ENCODE assay signal across 14 cellular contexts in the genomic region with DNA sequence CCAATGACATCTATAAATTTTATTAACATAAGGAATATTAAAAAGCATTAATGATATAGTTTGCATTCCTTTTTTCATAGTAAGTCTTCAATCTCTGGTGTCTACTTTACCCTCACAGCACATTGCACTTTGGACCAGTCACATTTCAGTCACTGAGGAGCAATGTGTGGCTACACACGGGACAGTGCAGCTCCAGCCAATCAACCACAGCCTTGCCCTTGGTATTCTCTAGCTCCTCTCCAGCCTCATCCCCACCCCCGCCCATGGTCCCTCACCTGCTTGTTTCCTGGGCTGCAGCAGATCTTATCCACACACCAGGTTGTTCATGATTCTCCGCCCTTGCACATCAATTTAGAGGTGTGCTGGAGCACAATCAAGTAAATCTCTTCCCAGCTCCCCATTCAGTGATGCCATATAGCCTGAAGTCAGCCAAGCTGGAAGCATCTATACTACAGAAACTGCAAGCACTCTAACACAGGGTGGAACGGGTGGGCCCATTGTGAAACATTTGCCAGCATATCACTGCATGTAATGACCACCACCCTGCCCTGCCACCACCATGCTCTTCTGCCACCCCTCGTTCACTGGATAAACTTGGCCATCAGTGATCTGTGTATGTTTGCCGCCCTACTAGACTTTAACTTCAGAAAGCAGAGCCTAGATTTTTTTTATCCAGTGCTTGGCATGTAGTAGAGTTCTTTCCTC.
"Had no signal": no experiment of that assay in that cellular context is flagged by ENCODE, and none has a peak within 500 bp of the region (broad histone marks: within the 10 kb centered on the region; RNA-seq: fewer than 3 reads in every experiment).

No MANE protein-coding gene starts in this region.

- H3K27ac Mint-ChIP-seq: activated CD4-positive, alpha-beta T cell treated with anti-CD3 and anti-CD28 coated beads, Interleukin-2, amount 10 ng/mL, durations not matched to agents 24 days and 14 days; activated CD8-positive, alpha-beta T cell treated with anti-CD3 and anti-CD28 coated beads, Interleukin-2, amount 10 ng/mL, durations not matched to agents 7 days and 5 days; activated naive CD4-positive, alpha-beta T cell treated with anti-CD3 and anti-CD28 coated beads for 36 hours; naive B cell; T-helper 2 cell treated with Interferon-gamma antibody and Interleukin-4, amounts not matched to agents 5 μg/mL and 100 μg/mL, for 36 hours had no signal

- H3K27ac ChIP-seq: tibial nerve had no signal

- DNase-seq: activated CD4-positive, alpha-beta T cell treated with anti-CD3 and anti-CD28 coated beads, Interleukin-2, amount 10 ng/mL, durations not matched to agents 24 days and 14 days; activated CD4-positive, CD25-positive, alpha-beta regulatory T cell; activated CD8-positive, alpha-beta T cell treated with anti-CD3 and anti-CD28 coated beads, Interleukin-2, amount 10 ng/mL, durations not matched to agents 7 days and 5 days; activated naive CD4-positive, alpha-beta T cell treated with anti-CD3 and anti-CD28 coated beads for 36 hours; left cardiac atrium; naive B cell; retina; stimulated activated CD4-positive, alpha-beta T cell treated with anti-CD3 and anti-CD28 coated beads, Interleukin-4, amount 100 ng/mL, for 4 hours; stimulated activated CD8-positive, alpha-beta memory T cell treated with anti-CD3 and anti-CD28 coated beads, Interleukin-4, amount 100 ng/mL, for 48 hours; stimulated activated naive CD4-positive, alpha-beta T cell treated with Interleukin-2 at 50 U/mL for 16 hours; substantia nigra had no signal

- H3K4me3 ChIP-seq: skin epidermis, tibial nerve had no signal

- H3K9me3 Mint-ChIP-seq: activated naive CD4-positive, alpha-beta T cell treated with anti-CD3 and anti-CD28 coated beads for 36 hours; T-helper 2 cell treated with Interferon-gamma antibody and Interleukin-4, amounts not matched to agents 5 μg/mL and 100 μg/mL, for 36 hours had no signal

- H3K4me3 Mint-ChIP-seq: activated CD4-positive, alpha-beta T cell treated with anti-CD3 and anti-CD28 coated beads, Interleukin-2, amount 10 ng/mL, durations not matched to agents 24 days and 14 days; activated CD8-positive, alpha-beta T cell treated with anti-CD3 and anti-CD28 coated beads, Interleukin-2, amount 10 ng/mL, durations not matched to agents 7 days and 5 days; activated naive CD4-positive, alpha-beta T cell treated with anti-CD3 and anti-CD28 coated beads for 36 hours; naive B cell; T-helper 2 cell treated with Interferon-gamma antibody and Interleukin-4, amounts not matched to agents 5 μg/mL and 100 μg/mL, for 36 hours had no signal

- H3K36me3 ChIP-seq: tibial nerve had no signal

- H3K36me3 Mint-ChIP-seq: naive B cell had no signal

- H3K9me3 ChIP-seq: tibial nerve had no signal

- ATAC-seq: activated CD8-positive, alpha-beta T cell treated with anti-CD3 and anti-CD28 coated beads, Interleukin-2, amount 10 ng/mL, durations not matched to agents 7 days and 5 days had no signal

- H3K4me1 Mint-ChIP-seq: activated CD4-positive, alpha-beta T cell treated with anti-CD3 and anti-CD28 coated beads, Interleukin-2, amount 10 ng/mL, durations not matched to agents 24 days and 14 days had no signal

- H3K27me3 ChIP-seq: tibial nerve had no signal
